Comparison of ENCODE assay signal across 8 cellular contexts in genomic region chr15:31365655-31366127, GRCh38. TPM values are rescaled to one million over a fixed set of nuclear protein-coding genes. Genes with fewer than 3 reads are reported as not detected.
DNase-seq lines count a peak whose midpoint lies in the region; ATAC-seq, FAIRE-seq and TF ChIP-seq lines count a peak whose summit lies in the region.

No MANE protein-coding gene starts in this region.

- H4K8ac ChIP-seq in H1 (ENCODE audit: extremely low read depth, insufficient read depth, low read length), result peak overlapping the region; percentile 89

- peaks cover 19% of the 10 kb centered on the region for H3K79me1 ChIP-seq in H1 (ENCODE audit: low read depth, low read length)

- H3K14ac ChIP-seq in H1 (ENCODE audit: insufficient read length), result no peak overlapping the region

- peak overlapping the region; percentile 68; the same call in 1 of the 2 replicates for H2BK12ac ChIP-seq in H1 (ENCODE audit: low read depth, low read length)

- no peaks in the 10 kb centered on the region for H3K9me3 ChIP-seq in H1 (ENCODE audit: insufficient read depth in 2 of 2, low read depth in 1 of 2, low read length in 1 of 2)

- peak overlapping the region; percentile 83 for H3K18ac ChIP-seq in H1 (ENCODE audit: extremely low read depth, low read length)

- H2AK5ac ChIP-seq in H1 (ENCODE audit: low read depth, low read length), result no peak overlapping the region

- H3K4me2 ChIP-seq in H1 (ENCODE audit: insufficient read depth in 1 of 2, low read depth in 2 of 2, low read length in 2 of 2), result peak overlapping the region; percentile 33 to 52

- H3K56ac ChIP-seq in H1 (replicated peaks; ENCODE audit: insufficient read length, low read depth, low read length), result no peak overlapping the region

- H2BK120ac ChIP-seq in H1 (replicated peaks; ENCODE audit: low read depth, low read length), result peak overlapping the region; percentile 48

- no peak overlapping the region for H2BK20ac ChIP-seq in H1 (ENCODE audit: low read length)

- H2AFZ ChIP-seq in H1 (ENCODE audit: low read length), result no peak overlapping the region; the same call in 1 of the 2 replicates

- TF ChIP-seq CTCF in H1 (IDR thresholded peaks at IDR 0.05; ENCODE audit: control extremely low read depth in 1 of 3, insufficient read depth in 1 of 3, low read depth in 1 of 3, low read length in 3 of 3), result peak; percentile 37 to 48 (median 44)

- H3K36me3 ChIP-seq in H1 (ENCODE audit: control insufficient read depth in 2 of 4, insufficient read depth in 4 of 4, low read length in 3 of 4), result no peaks in the 10 kb centered on the region

- H3K23me2 ChIP-seq in H1 (ENCODE audit: low read depth, low read length), result no peaks in the 10 kb centered on the region

- ATAC-seq in GM21723 (IDR thresholded peaks at IDR 0.05; ENCODE audit: unreplicated experiment), result peak; percentile 43

- no peak overlapping the region for H3K4ac ChIP-seq in H1 (replicated peaks; ENCODE audit: insufficient read length, low read depth, low read length)

- peaks cover 0 to 54% of the 10 kb centered on the region in 2 experiments; a peak in 2 of 4 replicates for H3K79me2 ChIP-seq in H1 (ENCODE audit: control insufficient read depth in 1 of 2, insufficient read depth in 2 of 2, low read length in 2 of 2)

- no peak overlapping the region for H3K9ac ChIP-seq in H1 (replicated peaks in 1 of 4; ENCODE audit: extremely low read depth in 1 of 4, low read depth in 3 of 4, low read length in 3 of 4)

- H4K5ac ChIP-seq in H1 (ENCODE audit: insufficient read length, low read depth, low read length), result peak overlapping the region; percentile 30

- DNase-seq in CD1c-positive myeloid dendritic cell (ENCODE audit: extremely low spot score) (peak; percentile 83), NCI-H2107 (lab: John Stamatoyannopoulos, UW) (peak; percentile 41), H1 (ENCODE audit: low read depth in 1 of 2, low spot score in 2 of 2) (peak; percentile 44 to 78), mucosa of gallbladder (ENCODE audit: low spot score) (peak; percentile 92), A172 (ENCODE audit: low spot score) (no peak)
- DNase-seq in activated CD8-positive, alpha-beta memory T cell treated with anti-CD3 and anti-CD28 coated beads, Interleukin-2, amount 50 U/mL, for 24 hours (ENCODE audit: extremely low read depth), result peak; percentile 64
- peak; percentile 49 to 68 for DNase-seq in stimulated activated CD8-positive, alpha-beta memory T cell treated with anti-CD3 and anti-CD28 coated beads, Interleukin-4, amount 100 ng/mL, for 4 hours (ENCODE audit: low read depth in 2 of 2, low spot score in 1 of 2)

- WGBS in H1 (ENCODE audit: extremely low coverage in 1 of 2, insufficient coverage in 1 of 2, insufficient read length in 1 of 2, insufficient replicate concordance in 2 of 2, low coverage in 1 of 2, low lambda C conversion rate in 2 of 2, missing lambda C conversion rate in 1 of 2), 2 experiments, result 16% methylated on average over 16 of the region's 22 CpGs; no CpG with 5 or more reads in 1 of the 2 experiments

- peaks cover 3 to 14% of the 10 kb centered on the region in 2 experiments for H4K20me1 ChIP-seq in H1 (replicated peaks in 1 of 2; ENCODE audit: control insufficient read depth in 1 of 2, insufficient read depth in 2 of 2, low read length in 2 of 2)

- no peak overlapping the region for H3K27ac ChIP-seq in H1 (ENCODE audit: low read depth, low read length)

- H3K4me3 ChIP-seq in H1 (ENCODE audit: extremely low read depth in 1 of 4, insufficient read depth in 2 of 4, low read depth in 3 of 4, low read length in 4 of 4), result peak overlapping the region in 1 of 4 experiments; percentile 32; a peak in 1 of 8 replicates

- peaks cover 8 to 53% (median 45%) of the 10 kb centered on the region in 4 experiments for H3K4me1 ChIP-seq in H1 (replicated peaks in 1 of 4; ENCODE audit: control insufficient read depth in 3 of 4, insufficient read depth in 4 of 4, low read length in 3 of 4)

- peak overlapping the region; percentile 71 for H4K91ac ChIP-seq in H1 (replicated peaks; ENCODE audit: insufficient read length, low read length)

- POLR2A ChIA-PET in H1 (lab: Charles Lee; ENCODE audit: partially characterized antibody), result interaction anchor here (0.8 to 1.9 kb wide), 6 partner anchors 18 to 59 kb away, joined by 3 to 6 read pairs (median 4); partner anchors contain the start of gene KLF13

- CTCF ChIA-PET in H1 (lab: Charles Lee; ENCODE audit: partially characterized antibody), result interaction anchor here (0.7 to 4.1 kb wide), 26 partner anchors 9 to 237 kb away, joined by 3 to 31 read pairs (median 4); no protein-coding TSS in a partner anchor

- FAIRE-seq in H1 (lab: Jason Lieb, UNC), result peak; percentile 45

- H3K23ac ChIP-seq in H1 (ENCODE audit: insufficient read length), result no peak overlapping the region

- TF ChIP-seq EP300 in H1 (IDR thresholded peaks at IDR 0.05; ENCODE audit: borderline replicate concordance in 1 of 2, low read depth in 2 of 2, low read length in 2 of 2), result no peak

- H3K27me3 ChIP-seq in H1 (replicated peaks in 1 of 4; ENCODE audit: control insufficient read depth in 3 of 4, extremely low read depth in 1 of 4, insufficient read depth in 3 of 4, low read length in 3 of 4), result no peaks in the 10 kb centered on the region

- H2BK15ac ChIP-seq in H1 (ENCODE audit: low read length), result no peak overlapping the region

- TF ChIP-seq RAD21 in H1 (IDR thresholded peaks at IDR 0.05 in 1 of 2, conservative IDR thresholded peaks at IDR 0.05 in 1 of 2; ENCODE audit: low read depth in 2 of 2, low read length in 2 of 2), result peak; percentile 13 to 50; a peak in 3 of 4 replicates

- no peak overlapping the region; the same call in 1 of the 2 replicates for H2BK5ac ChIP-seq in H1 (ENCODE audit: low read depth, low read length)

- no peak for TF ChIP-seq POLR2A in H1 (IDR thresholded peaks at IDR 0.05; ENCODE audit: control extremely low read depth in 1 of 2, low read depth in 2 of 2, low read length in 2 of 2)

TF ChIP-seq in H1, 55 proteins besides CTCF, POLR2A, EP300 and RAD21:
- TF ChIP-seq ATF3 (IDR thresholded peaks at IDR 0.05; ENCODE audit: insufficient read depth, low read depth, low read length) (peak; percentile 48; the same call in 1 of the 2 replicates), MAX (IDR thresholded peaks at IDR 0.05) (peak; percentile 66; the same call in 1 of the 2 replicates), CEBPB (IDR thresholded peaks at IDR 0.05; ENCODE audit: low read depth, low read length) (peak; percentile 88), RXRA (IDR thresholded peaks at IDR 0.05; ENCODE audit: insufficient read depth, low read depth, low read length) (no peak), PHF8 (conservative IDR thresholded peaks at IDR 0.05; ENCODE audit: low read depth, low read length) (no peak), SP4 (IDR thresholded peaks at IDR 0.05; ENCODE audit: low read length) (no peak), ATF2 (IDR thresholded peaks at IDR 0.05; ENCODE audit: low read length) (no peak)

RNA-seq across cellular contexts. Expression of gene KLF13, which starts 39.1 kb away (rescaled TPM):
- 32.4 and 33.4 TPM in 2 replicates for total RNA-seq in H1 (2021; fragmentation: NEBNext Ultra II Directional; extraction: Animal tissue kit (Norgen Biotek cat#: 25700))
- polyA plus RNA-seq in H1 (2011; rRNA removed), result 15.7 and 18.3 TPM in 2 replicates
- 16.2 TPM for polyA plus RNA-seq in H1 (2011; cell fraction: cytosol; rRNA removed)
- polyA plus RNA-seq in H1 (2011; cell fraction: nucleus; rRNA removed), result 17.3 TPM
- polyA plus RNA-seq in H1 (2012, experiment 1 of 2), result 21.5 to 39.3 TPM (median 24.4 TPM) in 4 replicates
- 13.0 TPM for polyA plus RNA-seq in H1 (2012, experiment 2 of 2)
- polyA plus RNA-seq in H1 (2013, experiment 1 of 2), result 34.5 TPM
- 37.8 TPM for polyA plus RNA-seq in H1 (2013, experiment 2 of 2)
- polyA minus RNA-seq in H1 (2011; rRNA and poly(A)+ RNA removed), result 15.4 and 21.4 TPM in 2 replicates
- 21.7 TPM for polyA minus RNA-seq in H1 (2011; cell fraction: cytosol; rRNA and poly(A)+ RNA removed)
- polyA minus RNA-seq in H1 (2011; cell fraction: nucleus; rRNA and poly(A)+ RNA removed), result 10.9 TPM
- total RNA-seq in mucosa of gallbladder, result 86.0 TPM
- 19.6 and 27.9 TPM in 2 replicates for total RNA-seq in A172 (2014; rRNA removed; shearing (Covaris generic))
